ENCODE assay signal across 27 cellular contexts in the genomic region with DNA sequence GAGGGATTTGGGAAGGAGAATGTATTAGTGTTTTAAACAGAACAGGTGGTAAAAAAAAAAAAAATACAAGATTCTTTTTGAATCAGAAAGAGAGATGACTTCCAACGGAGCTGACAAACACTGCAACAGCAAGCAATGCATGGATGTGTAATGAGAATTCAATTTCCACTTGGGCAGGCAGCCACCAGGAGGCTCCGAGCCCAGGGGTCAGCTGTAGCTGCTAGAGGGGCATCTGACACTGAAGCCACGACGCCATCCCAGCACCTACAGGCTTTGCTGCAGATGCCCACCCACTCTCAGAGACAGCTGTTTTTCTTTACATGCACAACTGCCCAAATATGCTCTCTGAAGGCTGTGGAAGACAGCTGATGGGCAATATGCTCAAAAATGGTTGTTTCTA.
DNase-seq lines count a peak whose midpoint lies in the region; ATAC-seq and TF ChIP-seq lines count a peak whose summit lies in the region.
"Had no signal": no experiment of that assay in that cellular context is flagged by ENCODE, and none has a peak within 500 bp of the region (broad histone marks: within the 10 kb centered on the region; RNA-seq: fewer than 3 reads in every experiment).

No MANE protein-coding gene starts in this region.

- peaks cover 64% of the 10 kb centered on the region for H3K36me3 ChIP-seq in endodermal cell (ENCODE audit: control insufficient read depth, insufficient read depth, low read length)

- H3K27ac Mint-ChIP-seq in activated CD8-positive, alpha-beta T cell treated with anti-CD3 and anti-CD28 coated beads, Interleukin-2, amount 10 ng/mL, durations not matched to agents 7 days and 5 days: peak overlapping the region; percentile 26
- H3K27ac Mint-ChIP-seq in activated CD8-positive, alpha-beta T cell treated with anti-CD3 and anti-CD28 coated beads for 36 hours: no peak overlapping the region
- H3K27ac Mint-ChIP-seq in endodermal cell: no peak overlapping the region
- peak overlapping the region; percentile 46 for H3K27ac Mint-ChIP-seq in stimulated activated memory B cell treated with anti-CD40 and anti-IgM and Interleukin-4, amounts not matched to agents 10 μg/mL and 1 μg/mL and 100 μg/mL, for 72 hours
- no peak overlapping the region for H3K27ac Mint-ChIP-seq in activated T-cell treated with anti-CD3 and anti-CD28 coated beads, Interleukin-2, amount 50 U/mL, for 24 hours
- H3K27ac Mint-ChIP-seq: activated CD4-positive, alpha-beta T cell treated with anti-CD3 and anti-CD28 coated beads, Interleukin-2, amount 10 ng/mL, durations not matched to agents 7 days and 5 days; stimulated activated naive CD8-positive, alpha-beta T cell treated with anti-CD3 and anti-CD28 coated beads, Interleukin-15, Interleukin-2, amounts not matched to agents 100 ng/mL and 50 ng/mL, for 24 hours had no signal

- no peaks in the 10 kb centered on the region for H3K9me3 Mint-ChIP-seq in activated CD8-positive, alpha-beta T cell treated with anti-CD3 and anti-CD28 coated beads, Interleukin-2, amount 10 ng/mL, durations not matched to agents 7 days and 5 days (ENCODE audit: insufficient read depth)
- H3K9me3 Mint-ChIP-seq in activated CD8-positive, alpha-beta T cell treated with anti-CD3 and anti-CD28 coated beads for 36 hours: no peaks in the 10 kb centered on the region
- H3K9me3 Mint-ChIP-seq in endodermal cell: no peaks in the 10 kb centered on the region
- no peaks in the 10 kb centered on the region for H3K9me3 Mint-ChIP-seq in stimulated activated memory B cell treated with anti-CD40 and anti-IgM and Interleukin-4, amounts not matched to agents 10 μg/mL and 1 μg/mL and 100 μg/mL, for 72 hours
- no peaks in the 10 kb centered on the region for H3K9me3 Mint-ChIP-seq in activated T-cell treated with anti-CD3 and anti-CD28 coated beads, Interleukin-2, amount 50 U/mL, for 24 hours
- H3K9me3 Mint-ChIP-seq: activated CD4-positive, alpha-beta T cell treated with anti-CD3 and anti-CD28 coated beads, Interleukin-2, amount 10 ng/mL, durations not matched to agents 7 days and 5 days; stimulated activated naive CD8-positive, alpha-beta T cell treated with anti-CD3 and anti-CD28 coated beads, Interleukin-15, Interleukin-2, amounts not matched to agents 100 ng/mL and 50 ng/mL, for 24 hours had no signal

- ATAC-seq in activated CD8-positive, alpha-beta T cell treated with anti-CD3 and anti-CD28 coated beads, Interleukin-2, amount 10 ng/mL, durations not matched to agents 7 days and 5 days: no peak
- ATAC-seq in activated CD8-positive, alpha-beta T cell treated with anti-CD3 and anti-CD28 coated beads for 36 hours: no peak
- no peak for ATAC-seq in stimulated activated memory B cell treated with anti-CD40 and anti-IgM and Interleukin-4, amounts not matched to agents 10 μg/mL and 1 μg/mL and 100 μg/mL, for 72 hours
- ATAC-seq in GM21447 (IDR thresholded peaks at IDR 0.05; ENCODE audit: unreplicated experiment): no peak
- ATAC-seq: PC-3 had no signal

- H3K4me3 ChIP-seq in endodermal cell (ENCODE audit: low read length): no peak overlapping the region
- H3K4me3 ChIP-seq: esophagus muscularis mucosa, prostate gland, skin epidermis, upper lobe of left lung had no signal

- H3K27ac ChIP-seq in endodermal cell (ENCODE audit: low read depth, low read length): no peak overlapping the region
- H3K27ac ChIP-seq: esophagus muscularis mucosa, prostate gland, skin epidermis, upper lobe of left lung had no signal

- POLR2A ChIA-PET in activated CD8-positive, alpha-beta T cell treated with anti-CD3 and anti-CD28 coated beads, Interleukin-2, amount 10 ng/mL, durations not matched to agents 7 days and 5 days (lab: Charles Lee): interaction anchor here (0.6 to 0.7 kb wide), 2 partner anchors 18 to 198 kb away, joined by 3 to 5 read pairs; no protein-coding TSS in a partner anchor
- POLR2A ChIA-PET in activated CD8-positive, alpha-beta T cell treated with anti-CD3 and anti-CD28 coated beads for 36 hours (lab: Charles Lee): no interaction called here

- WGBS in endodermal cell (ENCODE audit: insufficient coverage in 1 of 2, insufficient read length in 1 of 2), 2 experiments: 75 to 83% methylated on average over 3 to 4 of the region's 4 CpGs

- no peaks in the 10 kb centered on the region for H3K4me1 ChIP-seq in endodermal cell (ENCODE audit: control insufficient read depth, insufficient read depth, low read length)

- no peak overlapping the region for H3K9ac ChIP-seq in endodermal cell (ENCODE audit: extremely low read depth, low read length, poor library complexity, severe bottlenecking)

- intact Hi-C loops in activated CD8-positive, alpha-beta T cell treated with anti-CD3 and anti-CD28 coated beads for 36 hours (cut with micrococcal nuclease): no loop called here

- H3K27me3 Mint-ChIP-seq in activated CD8-positive, alpha-beta T cell treated with anti-CD3 and anti-CD28 coated beads, Interleukin-2, amount 10 ng/mL, durations not matched to agents 7 days and 5 days (ENCODE audit: low read depth): no peaks in the 10 kb centered on the region
- H3K27me3 Mint-ChIP-seq in activated CD8-positive, alpha-beta T cell treated with anti-CD3 and anti-CD28 coated beads for 36 hours: no peaks in the 10 kb centered on the region
- H3K27me3 Mint-ChIP-seq in endodermal cell (ENCODE audit: insufficient read depth): no peaks in the 10 kb centered on the region
- no peaks in the 10 kb centered on the region for H3K27me3 Mint-ChIP-seq in stimulated activated memory B cell treated with anti-CD40 and anti-IgM and Interleukin-4, amounts not matched to agents 10 μg/mL and 1 μg/mL and 100 μg/mL, for 72 hours
- no peaks in the 10 kb centered on the region for H3K27me3 Mint-ChIP-seq in activated T-cell treated with anti-CD3 and anti-CD28 coated beads, Interleukin-2, amount 50 U/mL, for 24 hours
- H3K27me3 Mint-ChIP-seq: activated CD4-positive, alpha-beta T cell treated with anti-CD3 and anti-CD28 coated beads, Interleukin-2, amount 10 ng/mL, durations not matched to agents 7 days and 5 days; stimulated activated naive CD8-positive, alpha-beta T cell treated with anti-CD3 and anti-CD28 coated beads, Interleukin-15, Interleukin-2, amounts not matched to agents 100 ng/mL and 50 ng/mL, for 24 hours had no signal

- no peak for DNase-seq in activated CD8-positive, alpha-beta T cell treated with anti-CD3 and anti-CD28 coated beads, Interleukin-2, amount 10 ng/mL, durations not matched to agents 7 days and 5 days
- DNase-seq in activated CD8-positive, alpha-beta T cell treated with anti-CD3 and anti-CD28 coated beads for 36 hours: no peak
- DNase-seq in NCI-H69 (lab: John Stamatoyannopoulos, UW) (peak; percentile 6), endodermal cell (no peak), epidermal melanocyte (ENCODE audit: insufficient read length, low spot score) (no peak)
- DNase-seq in activated T-cell treated with anti-CD3 and anti-CD28 coated beads, Interleukin-2, amount 50 U/mL, for 24 hours: no peak
- DNase-seq: activated CD4-positive, alpha-beta T cell treated with anti-CD3 and anti-CD28 coated beads, Interleukin-2, amount 10 ng/mL, durations not matched to agents 7 days and 5 days; activated CD8-positive, alpha-beta memory T cell treated with anti-CD3 and anti-CD28 coated beads, Interleukin-2, amount 50 U/mL, for 4 hours; activated gamma-delta T cell treated with Interleukin-2 at 50 U/mL for 16 hours; amygdala; C1 segment of cervical spinal cord; central memory CD4-positive, alpha-beta T cell; DMS153; GOT3; KBM-7; NCI-H1694 treated with DMSO at 0.1 percent for 48 hours; NCI-H748 treated with DMSO at 0.1 percent for 48 hours; PC-3; SHP77 treated with DMSO at 0.1 percent for 48 hours; stimulated activated CD4-positive, alpha-beta T cell treated with anti-CD3 and anti-CD28 coated beads, Interleukin-2, amount 100 ng/mL, for 24 hours had no signal

- CTCF ChIA-PET in activated CD8-positive, alpha-beta T cell treated with anti-CD3 and anti-CD28 coated beads, Interleukin-2, amount 10 ng/mL, durations not matched to agents 7 days and 5 days (lab: Charles Lee): interaction anchor here (1.0 to 1.5 kb wide), 5 partner anchors 21 to 164 kb away, joined by 3 to 4 read pairs (median 3); no protein-coding TSS in a partner anchor
- CTCF ChIA-PET in activated CD8-positive, alpha-beta T cell treated with anti-CD3 and anti-CD28 coated beads for 36 hours (lab: Charles Lee): interaction anchor here (1.2 to 1.9 kb wide), 3 partner anchors 20 to 211 kb away, joined by 3 to 12 read pairs (median 4); no protein-coding TSS in a partner anchor

- peaks cover 68% of the 10 kb centered on the region for H3K36me3 Mint-ChIP-seq in activated CD8-positive, alpha-beta T cell treated with anti-CD3 and anti-CD28 coated beads, Interleukin-2, amount 10 ng/mL, durations not matched to agents 7 days and 5 days (ENCODE audit: low read depth)
- H3K36me3 Mint-ChIP-seq in activated CD8-positive, alpha-beta T cell treated with anti-CD3 and anti-CD28 coated beads for 36 hours (ENCODE audit: low read depth): peaks cover 50% of the 10 kb centered on the region
- H3K36me3 Mint-ChIP-seq in endodermal cell (ENCODE audit: low read depth): peaks cover 58% of the 10 kb centered on the region
- H3K36me3 Mint-ChIP-seq in stimulated activated memory B cell treated with anti-CD40 and anti-IgM and Interleukin-4, amounts not matched to agents 10 μg/mL and 1 μg/mL and 100 μg/mL, for 72 hours: peaks cover 72% of the 10 kb centered on the region
- peaks cover 98% of the 10 kb centered on the region for H3K36me3 Mint-ChIP-seq in activated T-cell treated with anti-CD3 and anti-CD28 coated beads, Interleukin-2, amount 50 U/mL, for 24 hours (ENCODE audit: low read depth)

- H3K4me1 Mint-ChIP-seq in activated CD8-positive, alpha-beta T cell treated with anti-CD3 and anti-CD28 coated beads, Interleukin-2, amount 10 ng/mL, durations not matched to agents 7 days and 5 days (ENCODE audit: low read depth): peaks cover 9% of the 10 kb centered on the region
- peaks cover 2% of the 10 kb centered on the region for H3K4me1 Mint-ChIP-seq in activated CD8-positive, alpha-beta T cell treated with anti-CD3 and anti-CD28 coated beads for 36 hours (ENCODE audit: low read depth)
- H3K4me1 Mint-ChIP-seq in endodermal cell: no peaks in the 10 kb centered on the region
- peaks cover 35% of the 10 kb centered on the region for H3K4me1 Mint-ChIP-seq in stimulated activated memory B cell treated with anti-CD40 and anti-IgM and Interleukin-4, amounts not matched to agents 10 μg/mL and 1 μg/mL and 100 μg/mL, for 72 hours
- H3K4me1 Mint-ChIP-seq in activated T-cell treated with anti-CD3 and anti-CD28 coated beads, Interleukin-2, amount 50 U/mL, for 24 hours (ENCODE audit: low read depth): peaks cover 11% of the 10 kb centered on the region

- H3K27me3 ChIP-seq in endodermal cell (ENCODE audit: control insufficient read depth, insufficient read depth, low read length, poor library complexity, severe bottlenecking): no peaks in the 10 kb centered on the region
- H3K27me3 ChIP-seq: esophagus muscularis mucosa, upper lobe of left lung had no signal

- H3K9me3 ChIP-seq in endodermal cell (ENCODE audit: control insufficient read depth, low read length): no peaks in the 10 kb centered on the region
- H3K9me3 ChIP-seq: esophagus muscularis mucosa, prostate gland, upper lobe of left lung had no signal

- no peak for TF ChIP-seq CTCF in activated CD8-positive, alpha-beta T cell treated with anti-CD3 and anti-CD28 coated beads for 36 hours (IDR thresholded peaks at IDR 0.05)
- peak; percentile 63 for TF ChIP-seq CTCF in endodermal cell (conservative IDR thresholded peaks at IDR 0.05)

- H3K4me3 Mint-ChIP-seq in activated CD8-positive, alpha-beta T cell treated with anti-CD3 and anti-CD28 coated beads, Interleukin-2, amount 10 ng/mL, durations not matched to agents 7 days and 5 days: no peak overlapping the region
- no peak overlapping the region for H3K4me3 Mint-ChIP-seq in activated CD8-positive, alpha-beta T cell treated with anti-CD3 and anti-CD28 coated beads for 36 hours
- no peak overlapping the region for H3K4me3 Mint-ChIP-seq in endodermal cell
- H3K4me3 Mint-ChIP-seq in stimulated activated memory B cell treated with anti-CD40 and anti-IgM and Interleukin-4, amounts not matched to agents 10 μg/mL and 1 μg/mL and 100 μg/mL, for 72 hours: no peak overlapping the region
- no peak overlapping the region for H3K4me3 Mint-ChIP-seq in activated T-cell treated with anti-CD3 and anti-CD28 coated beads, Interleukin-2, amount 50 U/mL, for 24 hours
- H3K4me3 Mint-ChIP-seq: activated CD4-positive, alpha-beta T cell treated with anti-CD3 and anti-CD28 coated beads, Interleukin-2, amount 10 ng/mL, durations not matched to agents 7 days and 5 days; stimulated activated naive CD8-positive, alpha-beta T cell treated with anti-CD3 and anti-CD28 coated beads, Interleukin-15, Interleukin-2, amounts not matched to agents 100 ng/mL and 50 ng/mL, for 24 hours had no signal

Comparison
In these comparisons a context has a peak if more than half of its experiments do, and no peak if none do; other contexts are left out.
1. H3K27ac Mint-ChIP-seq: peak in activated CD8-positive, alpha-beta T cell treated with anti-CD3 and anti-CD28 coated beads, Interleukin-2, amount 10 ng/mL, durations not matched to agents 7 days and 5 days (single experiment) and stimulated activated memory B cell treated with anti-CD40 and anti-IgM and Interleukin-4, amounts not matched to agents 10 μg/mL and 1 μg/mL and 100 μg/mL, for 72 hours (single experiment); none in activated CD8-positive, alpha-beta T cell treated with anti-CD3 and anti-CD28 coated beads for 36 hours (single experiment), endodermal cell (single experiment) and activated T-cell treated with anti-CD3 and anti-CD28 coated beads, Interleukin-2, amount 50 U/mL, for 24 hours (single experiment).